ENCODE assay signal across 13 cellular contexts in genomic region chr3:46893146-46893748, GRCh38. TPM values are rescaled to one million over a fixed set of nuclear protein-coding genes. Genes with fewer than 3 reads are reported as not detected.
DNase-seq lines count a peak whose midpoint lies in the region; FAIRE-seq and TF ChIP-seq lines count a peak whose summit lies in the region.
"Had no signal": no experiment of that assay in that cellular context is flagged by ENCODE, and none has a peak within 500 bp of the region (broad histone marks: within the 10 kb centered on the region; RNA-seq: fewer than 3 reads in every experiment).

No MANE protein-coding gene starts in this region.

- peaks cover 37% of the 10 kb centered on the region for H3K4me1 ChIP-seq in HUES6 (ENCODE audit: control insufficient read depth, insufficient read depth, low read length)
- peaks cover 47 to 54% of the 10 kb centered on the region in 2 donors for H3K4me1 ChIP-seq in kidney (ENCODE audit: control insufficient read depth in 1 of 2, insufficient read depth in 1 of 2, low read depth in 1 of 2, low read length in 2 of 2)
- peaks cover 0 to 47% (median 34%) of the 10 kb centered on the region in 4 donors for H3K4me1 ChIP-seq in tibial artery

- intact Hi-C loops in kidney (cut with DNase I), result no loop called here
- intact Hi-C loops in tibial artery (cut with DNase I; ENCODE audit: low total_unique reads), result no loop called here
- intact Hi-C loops in head of caudate nucleus (cut with DNase I), result no loop called here

- H3K9me3 ChIP-seq in HUES6 (ENCODE audit: control insufficient read depth, insufficient read depth, low read depth, low read length) (no peaks in the 10 kb centered on the region), kidney (ENCODE audit: control insufficient read depth in 1 of 2, low read length in 2 of 2) (no peaks in the 10 kb centered on the region), tibial artery (no peaks in the 10 kb centered on the region)
- H3K9me3 ChIP-seq: stomach had no signal

- H3K36me3 ChIP-seq in HUES6 (ENCODE audit: control insufficient read depth, insufficient read depth, low read length) (no peaks in the 10 kb centered on the region), bronchial epithelial cell (ENCODE audit: control insufficient read depth, insufficient read depth, low read length) (no peaks in the 10 kb centered on the region), kidney (ENCODE audit: control insufficient read depth in 1 of 2, insufficient read depth in 2 of 2, low read length in 2 of 2) (peaks cover 6 to 26% of the 10 kb centered on the region in 2 donors), tibial artery (no peaks in the 10 kb centered on the region)
- H3K36me3 ChIP-seq: stomach had no signal

- DNase-seq in bronchial epithelial cell (ENCODE audit: low read depth) (no peak), kidney (peak; percentile 77), tibial artery (peak in 1 of 2 donors; percentile 83), head of caudate nucleus (no peak), CD1c-positive myeloid dendritic cell (ENCODE audit: extremely low spot score) (no peak), midbrain (lab: John Stamatoyannopoulos, UW) (no peak)
- DNase-seq: activated CD4-positive, alpha-beta T cell treated with anti-CD3 and anti-CD28 coated beads, Interleukin-2, amount 50 U/mL, for 4 hours; NCI-H187 treated with DMSO at 0.1 percent for 48 hours; SIG-M5 had no signal

- H3K9ac ChIP-seq in HUES6 (ENCODE audit: low read length) (peak overlapping the region; percentile 17), kidney (ENCODE audit: low read length in 2 of 2) (peak overlapping the region in 1 of 2 donors; percentile 60)

- H3K27me3 ChIP-seq in HUES6 (ENCODE audit: control insufficient read depth, insufficient read depth, low read length), result peaks cover 63% of the 10 kb centered on the region
- peaks cover 14% of the 10 kb centered on the region for H3K27me3 ChIP-seq in bronchial epithelial cell (ENCODE audit: control insufficient read depth, insufficient read depth, low read length)
- H3K27me3 ChIP-seq in tibial artery, result no peaks in the 10 kb centered on the region

- no peak overlapping the region for H3K27ac ChIP-seq in HUES6 (ENCODE audit: low read depth, low read length)
- peak overlapping the region; percentile 66 to 86 for H3K27ac ChIP-seq in kidney (ENCODE audit: low read depth in 2 of 2, low read length in 2 of 2)
- H3K27ac ChIP-seq in tibial artery, result peak overlapping the region; percentile 72 to 77

- peak overlapping the region; percentile 60 for H3K4me3 ChIP-seq in HUES6 (ENCODE audit: low read depth, low read length)
- no peak overlapping the region for H3K4me3 ChIP-seq in bronchial epithelial cell (ENCODE audit: low read depth, low read length)
- peak overlapping the region in 1 of 2 donors; percentile 54 for H3K4me3 ChIP-seq in kidney (ENCODE audit: low read length in 2 of 2)
- H3K4me3 ChIP-seq in tibial artery, result peak overlapping the region; percentile 39 to 51

- TF ChIP-seq CTCF in bronchial epithelial cell (IDR thresholded peaks at IDR 0.05; ENCODE audit: insufficient read depth, low read length, severe bottlenecking) (no peak), kidney (IDR thresholded peaks at IDR 0.05; ENCODE audit: borderline replicate concordance, extremely low read depth, insufficient read depth) (no peak), tibial artery (IDR thresholded peaks at IDR 0.05) (no peak)

- FAIRE-seq in bronchial epithelial cell (lab: Jason Lieb, UNC), result peak; percentile 52
- FAIRE-seq in kidney (lab: Jason Lieb, UNC), result no peak
- FAIRE-seq: islet of Langerhans had no signal

RNA-seq across cellular contexts. Expression of gene PTH1R, which starts 15.7 kb away (rescaled TPM):
- total RNA-seq in bronchial epithelial cell (not detected in 2 replicates), kidney (286 TPM)
- polyA plus RNA-seq in kidney (ENCODE audit: insufficient read depth, low read depth, low replicate concordance), result 1,885 TPM
- total RNA-seq: activated T-helper 1 cell treated with anti-CD3 and anti-CD28 coated beads, Interleukin-12 subunit alpha, Interleukin-12 subunit beta, Interleukin-2, Interleukin-4 antibody, amounts not matched to agents 30 ng/mL and 10 ng/mL and 1 ng/mL, durations not matched to agents 14 hours and 24 hours and 36 hours had no signal

RNA-seq across cellular contexts. Expression of gene MYL3, which starts 30.0 kb away (rescaled TPM):
- total RNA-seq in bronchial epithelial cell (not detected in 2 replicates), kidney (41.3 TPM)
- polyA plus RNA-seq in kidney (ENCODE audit: insufficient read depth, low read depth, low replicate concordance), result 81.9 TPM
- total RNA-seq: activated T-helper 1 cell treated with anti-CD3 and anti-CD28 coated beads, Interleukin-12 subunit alpha, Interleukin-12 subunit beta, Interleukin-2, Interleukin-4 antibody, amounts not matched to agents 30 ng/mL and 10 ng/mL and 1 ng/mL, durations not matched to agents 14 hours and 24 hours and 36 hours had no signal

Comparison
In these comparisons a context has a peak if more than half of its experiments do, and no peak if none do; other contexts are left out.
1. RNA of gene PTH1R, which starts 15.7 kb away (total RNA-seq): 286 TPM in kidney (single experiment); not detected in bronchial epithelial cell; every median in the first group is over 100 times any median in the second.
2. RNA of gene MYL3, which starts 30.0 kb away (total RNA-seq): 41.3 TPM in kidney (single experiment); not detected in bronchial epithelial cell; every median in the first group is over 10 times any median in the second.